In the genomic region with DNA sequence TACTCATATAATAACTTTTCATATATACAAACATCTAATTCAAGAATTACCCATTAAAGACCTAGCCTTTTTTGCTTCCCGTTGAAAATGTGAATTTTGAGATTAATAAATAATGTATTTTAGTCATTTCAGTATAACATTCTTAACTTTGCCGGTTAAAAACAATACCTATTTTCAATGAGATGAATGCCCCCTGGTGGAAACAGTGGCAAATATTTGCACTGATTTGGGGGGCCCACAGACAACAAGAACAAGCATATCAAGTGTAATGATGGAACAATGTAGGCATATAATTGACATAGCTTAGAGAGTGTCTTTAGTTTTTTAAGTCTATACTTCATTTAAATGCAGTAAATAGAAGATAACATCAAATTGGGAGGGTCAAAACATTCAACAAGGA, we compare ENCODE assay signal across 8 cellular contexts.
DNase-seq lines count a peak whose midpoint lies in the region; ATAC-seq lines count a peak whose summit lies in the region.

No MANE protein-coding gene starts in this region.

- peak; percentile 15 for DNase-seq in activated CD4-positive, alpha-beta T cell treated with anti-CD3 and anti-CD28 coated beads for 36 hours
- no peak for DNase-seq in activated CD4-positive, alpha-beta T cell treated with anti-CD3 and anti-CD28 coated beads for 4 hours
- DNase-seq in LoVo (ENCODE audit: low spot score), result peak; percentile 3
- DNase-seq in dermis blood vessel endothelial cell, result peak; percentile 29
- DNase-seq in renal cortical epithelial cell (ENCODE audit: low read depth), result peak; percentile 16
- no peak for DNase-seq in activated gamma-delta T cell (lab: John Stamatoyannopoulos, UW)
- no peak for DNase-seq in DMS79 (lab: John Stamatoyannopoulos, UW)

- ATAC-seq in activated CD4-positive, alpha-beta T cell treated with anti-CD3 and anti-CD28 coated beads for 36 hours, result no peak
- ATAC-seq in GM18517 (IDR thresholded peaks at IDR 0.05; ENCODE audit: unreplicated experiment), result no peak

- H3K36me3 Mint-ChIP-seq in activated CD4-positive, alpha-beta T cell treated with anti-CD3 and anti-CD28 coated beads for 36 hours (ENCODE audit: low read depth), result no peaks in the 10 kb centered on the region

- H3K9me3 Mint-ChIP-seq in activated CD4-positive, alpha-beta T cell treated with anti-CD3 and anti-CD28 coated beads for 36 hours (ENCODE audit: low read depth), result no peaks in the 10 kb centered on the region

- intact Hi-C loops in activated CD4-positive, alpha-beta T cell treated with anti-CD3 and anti-CD28 coated beads for 36 hours (cut with DNase I, micrococcal nuclease), result loop anchor here (1.0 to 10.0 kb wide), 4 partner anchors 84 to 387 kb away; no protein-coding TSS in a partner anchor

- no peak overlapping the region for H3K27ac Mint-ChIP-seq in activated CD4-positive, alpha-beta T cell treated with anti-CD3 and anti-CD28 coated beads for 36 hours

- H3K27me3 Mint-ChIP-seq in activated CD4-positive, alpha-beta T cell treated with anti-CD3 and anti-CD28 coated beads for 36 hours, result peaks cover 10% of the 10 kb centered on the region

- POLR2A ChIA-PET in activated CD4-positive, alpha-beta T cell treated with anti-CD3 and anti-CD28 coated beads for 36 hours (lab: Charles Lee), result interaction anchor here (0.6 kb wide), 1 partner anchor 312 kb away, joined by 3 read pairs; no protein-coding TSS in a partner anchor

- CTCF ChIA-PET in activated CD4-positive, alpha-beta T cell treated with anti-CD3 and anti-CD28 coated beads for 36 hours (lab: Charles Lee), result interaction anchor here (0.8 to 1.5 kb wide), 2 partner anchors 15 to 83 kb away, joined by 4 to 12 read pairs; no protein-coding TSS in a partner anchor

- no peak overlapping the region for H3K4me3 Mint-ChIP-seq in activated CD4-positive, alpha-beta T cell treated with anti-CD3 and anti-CD28 coated beads for 36 hours

- H3K4me1 Mint-ChIP-seq in activated CD4-positive, alpha-beta T cell treated with anti-CD3 and anti-CD28 coated beads for 36 hours, result no peaks in the 10 kb centered on the region

Comparison
In these comparisons a context has a peak if more than half of its experiments do, and no peak if none do; other contexts are left out.
1. DNase-seq: peak in activated CD4-positive, alpha-beta T cell treated with anti-CD3 and anti-CD28 coated beads for 36 hours (single experiment), LoVo (single experiment), dermis blood vessel endothelial cell (single experiment) and renal cortical epithelial cell (single experiment); none in activated CD4-positive, alpha-beta T cell treated with anti-CD3 and anti-CD28 coated beads for 4 hours (0 of 2), activated gamma-delta T cell (single experiment) and DMS79 (single experiment).